In the genomic region with DNA sequence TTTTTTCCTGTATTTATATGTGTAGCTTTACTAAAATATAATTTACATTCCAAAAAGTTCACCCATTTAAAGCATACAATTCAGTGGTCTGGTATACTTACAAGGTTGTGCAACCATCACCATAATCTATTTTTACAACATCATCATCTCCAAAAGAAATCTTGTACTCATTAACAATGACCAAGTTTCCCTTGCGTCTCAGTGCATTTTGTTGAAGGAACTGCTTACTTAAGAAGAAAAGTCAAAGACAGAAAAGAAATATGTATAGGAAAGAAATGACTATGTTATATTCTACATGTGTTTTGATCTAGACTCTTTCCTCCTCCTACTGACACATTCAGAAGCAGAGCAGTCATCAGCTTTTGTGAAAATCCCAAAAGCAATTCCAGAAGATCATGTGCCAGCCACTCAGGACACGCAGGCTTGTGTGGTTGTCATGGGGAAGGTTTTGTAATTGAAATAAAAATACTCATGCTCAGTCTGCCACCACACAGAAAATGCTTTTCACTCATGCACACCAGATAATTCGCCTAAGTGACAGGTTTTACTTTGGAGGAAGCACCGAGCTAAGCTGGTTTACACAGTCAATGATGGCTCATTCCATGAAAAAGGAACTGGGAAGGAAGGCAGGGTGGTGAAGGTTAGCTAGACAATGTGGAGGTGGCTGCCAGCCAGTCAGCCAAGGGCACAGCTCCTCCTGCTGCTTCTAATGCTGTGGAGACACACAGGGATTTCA, we compare ENCODE assay signal across 9 cellular contexts.
A peak's percentile ranks its signal among the peaks of the same experiment; 100 is the strongest.
DNase-seq lines count a peak whose midpoint lies in the region; ATAC-seq and TF ChIP-seq lines count a peak whose summit lies in the region.
"Had no signal": no experiment of that assay in that cellular context is flagged by ENCODE, and none has a peak within 500 bp of the region (broad histone marks: within the 10 kb centered on the region; RNA-seq: fewer than 3 reads in every experiment).

No MANE protein-coding gene starts in this region.

- H3K4me3 ChIP-seq in MG63 (no peak overlapping the region), astrocyte of the spinal cord (ENCODE audit: low read depth, low read length) (no peak overlapping the region)

- H3K9me3 ChIP-seq in MG63: no peaks in the 10 kb centered on the region

- peak; percentile 6 for TF ChIP-seq CTCF in astrocyte of the spinal cord (IDR thresholded peaks at IDR 0.05; ENCODE audit: low read depth, low read length)

- H3K27me3 ChIP-seq in MG63: no peaks in the 10 kb centered on the region

- in situ Hi-C loops in astrocyte of the spinal cord (cut with HindIII; ENCODE audit: low sequenced_read_pairs): no loop called here

- ATAC-seq in HG02763 (IDR thresholded peaks at IDR 0.05; ENCODE audit: unreplicated experiment): no peak

- DNase-seq in MG63 (peak; percentile 53), astrocyte of the spinal cord (ENCODE audit: low read depth, low spot score) (peak; percentile 61), kidney tubule cell (ENCODE audit: low spot score) (peak; percentile 39), superior temporal gyrus (ENCODE audit: extremely low spot score) (peak; percentile 70), Kasumi-1 (lab: John Stamatoyannopoulos, UW) (no peak), T-helper 2 cell (no peak)
- DNase-seq: central memory CD4-positive, alpha-beta T cell; NCI-H2171 treated with DMSO at 0.1 percent for 48 hours had no signal

- no peaks in the 10 kb centered on the region for H3K36me3 ChIP-seq in MG63

Comparison
In these comparisons a context has a peak if more than half of its experiments do, and no peak if none do; other contexts are left out.
1. DNase-seq: peak in MG63 (single experiment), astrocyte of the spinal cord (single experiment), kidney tubule cell (single experiment) and superior temporal gyrus (single experiment); none in Kasumi-1 (0 of 2) and T-helper 2 cell (0 of 5).